Comparison of ENCODE assay signal across 13 cellular contexts in the genomic region with DNA sequence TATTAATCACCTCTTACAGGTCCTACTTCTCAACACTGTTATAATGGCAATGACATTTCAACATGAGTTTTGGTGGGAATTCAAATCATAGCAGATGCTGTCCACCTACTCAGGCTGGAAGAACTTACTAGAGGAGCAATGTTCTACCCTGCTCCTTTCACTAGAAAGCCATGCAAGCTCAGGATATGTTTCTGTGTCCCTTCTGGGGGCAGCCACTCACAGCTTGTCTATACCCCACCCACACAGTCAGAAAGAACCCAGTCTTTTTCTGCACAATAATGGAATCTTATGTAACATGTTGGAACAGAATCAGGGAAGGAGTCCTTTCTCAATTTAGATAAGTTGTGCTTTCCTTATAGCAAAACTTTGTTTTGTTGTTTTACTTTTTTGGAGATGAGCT. TPM values are rescaled to one million over a fixed set of nuclear protein-coding genes. Genes with fewer than 3 reads are reported as not detected.
DNase-seq lines count a peak whose midpoint lies in the region; TF ChIP-seq lines count a peak whose summit lies in the region.
"Had no signal": no experiment of that assay in that cellular context is flagged by ENCODE, and none has a peak within 500 bp of the region (broad histone marks: within the 10 kb centered on the region; RNA-seq: fewer than 3 reads in every experiment).

No MANE protein-coding gene starts in this region.

- H3K4me3 Mint-ChIP-seq in endothelial cell (ENCODE audit: unreplicated experiment), result no peak overlapping the region
- H3K4me3 Mint-ChIP-seq: CD4-positive, alpha-beta T cell; CD8-positive, alpha-beta T cell had no signal

- H3K36me3 Mint-ChIP-seq in endothelial cell (ENCODE audit: low read depth, unreplicated experiment), result no peaks in the 10 kb centered on the region
- H3K36me3 Mint-ChIP-seq: CD8-positive, alpha-beta T cell had no signal

- no peak for TF ChIP-seq CTCF in endothelial cell (IDR thresholded peaks at IDR 0.05; ENCODE audit: unreplicated experiment)

- no peak overlapping the region for H3K27ac Mint-ChIP-seq in endothelial cell (ENCODE audit: unreplicated experiment)
- H3K27ac Mint-ChIP-seq: CD4-positive, alpha-beta T cell; CD8-positive, alpha-beta T cell had no signal

- peaks cover 2% of the 10 kb centered on the region for H3K27me3 Mint-ChIP-seq in endothelial cell (ENCODE audit: unreplicated experiment)
- H3K27me3 Mint-ChIP-seq: CD4-positive, alpha-beta T cell had no signal

- peak; percentile 48 for DNase-seq in Ammon's horn (ENCODE audit: low spot score)
- DNase-seq in inferior parietal cortex (ENCODE audit: extremely low spot score), result peak; percentile 56
- DNase-seq in superior temporal gyrus (ENCODE audit: extremely low spot score), result peak; percentile 72
- DNase-seq in endothelial cell (ENCODE audit: low spot score), result no peak
- DNase-seq in mesenteric fat pad (ENCODE audit: low spot score), result no peak
- DNase-seq: AML-193; BE2C; Caco-2; Calu3; CD4-positive, alpha-beta T cell; CD8-positive, alpha-beta T cell; DMS79 treated with DMSO at 0.1 percent for 48 hours; GF-D8 had no signal

- H3K4me1 Mint-ChIP-seq in endothelial cell (ENCODE audit: unreplicated experiment), result peaks cover 2% of the 10 kb centered on the region

- no peaks in the 10 kb centered on the region for H3K9me3 Mint-ChIP-seq in endothelial cell (ENCODE audit: unreplicated experiment)
- H3K9me3 Mint-ChIP-seq: CD4-positive, alpha-beta T cell; CD8-positive, alpha-beta T cell had no signal

RNA-seq across cellular contexts. Expression of a gene that starts 53.4 kb away (rescaled TPM):
- total RNA-seq in endothelial cell (ENCODE audit: unreplicated experiment) (34.9 TPM), mesenteric fat pad (26.5 TPM)

Comparison
In these comparisons a context has a peak if more than half of its experiments do, and no peak if none do; other contexts are left out.
1. DNase-seq: peak in Ammon's horn (single experiment), inferior parietal cortex (single experiment) and superior temporal gyrus (single experiment); none in endothelial cell (single experiment) and mesenteric fat pad (single experiment).